ENCODE assay signal across 23 cellular contexts in genomic region chr11:16767137-16767536, GRCh38.
"Had no signal": no experiment of that assay in that cellular context is flagged by ENCODE, and none has a peak within 500 bp of the region (broad histone marks: within the 10 kb centered on the region; RNA-seq: fewer than 3 reads in every experiment).

No MANE protein-coding gene starts in this region.

- H3K36me3 Mint-ChIP-seq: immature natural killer cell, mesothelial cell of epicardium, naive B cell, natural killer cell had no signal

- ATAC-seq: left colon, left lung, lower lobe of right lung, natural killer cell, right cardiac atrium, sciatic nerve had no signal

- H3K27ac Mint-ChIP-seq: immature natural killer cell; mesothelial cell of epicardium; natural killer cell; stimulated activated naive CD8-positive, alpha-beta T cell treated with anti-CD3 and anti-CD28 coated beads, Interleukin-15, Interleukin-2, amounts not matched to agents 100 ng/mL and 50 ng/mL, for 24 hours had no signal

- DNase-seq: hypothalamus; immature natural killer cell; kidney; left colon; left lung; lower lobe of right lung; mammary epithelial cell; mesenchymal stem cell; naive B cell; natural killer cell; ovary; retina; right cardiac atrium; stimulated activated CD4-positive, alpha-beta T cell treated with anti-CD3 and anti-CD28 coated beads, Interleukin-12 subunit alpha, Interleukin-12 subunit beta, amount 100 ng/mL, for 4 hours; stimulated activated CD4-positive, alpha-beta T cell treated with anti-CD3 and anti-CD28 coated beads, Interleukin-15, amount 100 ng/mL, for 24 hours; stimulated activated CD4-positive, alpha-beta T cell treated with anti-CD3 and anti-CD28 coated beads, Interleukin-2, amount 100 ng/mL, for 24 hours; stimulated activated CD4-positive, alpha-beta T cell treated with anti-CD3 and anti-CD28 coated beads, Interleukin-4, amount 100 ng/mL, for 1 hour; stimulated activated naive CD4-positive, alpha-beta T cell; substantia nigra; upper lobe of left lung had no signal

- H3K27me3 Mint-ChIP-seq: stimulated activated naive CD8-positive, alpha-beta T cell treated with anti-CD3 and anti-CD28 coated beads, Interleukin-15, Interleukin-2, amounts not matched to agents 100 ng/mL and 50 ng/mL, for 24 hours had no signal

- H3K4me3 Mint-ChIP-seq: immature natural killer cell; mesothelial cell of epicardium; naive B cell; natural killer cell; stimulated activated naive CD8-positive, alpha-beta T cell treated with anti-CD3 and anti-CD28 coated beads, Interleukin-15, Interleukin-2, amounts not matched to agents 100 ng/mL and 50 ng/mL, for 24 hours had no signal

- H3K9me3 Mint-ChIP-seq: immature natural killer cell; mesothelial cell of epicardium; naive B cell; natural killer cell; stimulated activated naive CD8-positive, alpha-beta T cell treated with anti-CD3 and anti-CD28 coated beads, Interleukin-15, Interleukin-2, amounts not matched to agents 100 ng/mL and 50 ng/mL, for 24 hours had no signal

- H3K4me1 Mint-ChIP-seq: immature natural killer cell, mesothelial cell of epicardium, natural killer cell had no signal
